ENCODE assay signal across 8 cellular contexts in genomic region chr4:55346851-55347255, GRCh38. TPM values are rescaled to one million over a fixed set of nuclear protein-coding genes. Genes with fewer than 3 reads are reported as not detected.
DNase-seq lines count a peak whose midpoint lies in the region; ATAC-seq, FAIRE-seq and TF ChIP-seq lines count a peak whose summit lies in the region.

No MANE protein-coding gene starts in this region.

- H3K4me3 ChIP-seq in endothelial cell of umbilical vein (replicated peaks in 1 of 3; ENCODE audit: insufficient read depth in 1 of 3, low read depth in 1 of 3, low read length in 3 of 3) (peak overlapping the region; percentile 20 to 75 (median 65)), neutrophil (ENCODE audit: low read depth in 1 of 2, low read length in 1 of 2) (peak overlapping the region; percentile 67 to 78)

- POLR2A ChIA-PET in endothelial cell of umbilical vein (lab: Charles Lee): no interaction called here

- TF ChIP-seq CTCF in endothelial cell of umbilical vein (IDR thresholded peaks at IDR 0.05; ENCODE audit: extremely low read depth in 1 of 2, insufficient read depth in 1 of 2, low read depth in 1 of 2, low read length in 2 of 2) (no peak), neutrophil (IDR thresholded peaks at IDR 0.05) (no peak)

- BruUV-seq in endothelial cell of umbilical vein (replicated peaks; lab: Mats Ljungman, UMichigan): TSS peak; percentile 34

- H3K9ac ChIP-seq in endothelial cell of umbilical vein (replicated peaks; ENCODE audit: extremely low read depth, insufficient read depth, low read length): peak overlapping the region; percentile 79

- no peak for ATAC-seq in GM18502 (IDR thresholded peaks at IDR 0.05; ENCODE audit: poor library complexity, unreplicated experiment)

- peak overlapping the region; percentile 69 for H3K27ac ChIP-seq in endothelial cell of umbilical vein (ENCODE audit: insufficient read depth, low read depth, low read length)
- no peak overlapping the region for H3K27ac ChIP-seq in neutrophil

- peak overlapping the region; percentile 77 for H3K4me2 ChIP-seq in endothelial cell of umbilical vein (ENCODE audit: insufficient read depth, low read length)

- H2AFZ ChIP-seq in endothelial cell of umbilical vein (ENCODE audit: low read depth, low read length): peak overlapping the region; percentile 95

- peak; percentile 12 for DNase-seq in GM12891 (ENCODE audit: insufficient read length, low spot score)
- peak; percentile 38 for DNase-seq in NCI-H69 (lab: John Stamatoyannopoulos, UW)
- DNase-seq in endothelial cell of umbilical vein (ENCODE audit: low read depth, low spot score): no peak
- no peak for DNase-seq in DMS 273 (lab: John Stamatoyannopoulos, UW; ENCODE audit: unreplicated experiment)
- no peak for DNase-seq in H54 (ENCODE audit: insufficient read length, low spot score)
- DNase-seq in AG08396 (ENCODE audit: low spot score): no peak

- dilution Hi-C loops in endothelial cell of umbilical vein (cut with MboI; ENCODE audit: extremely low pct_ligation_motif_present, low sequenced_read_pairs): no loop called here

- no peaks in the 10 kb centered on the region for H4K20me1 ChIP-seq in endothelial cell of umbilical vein (replicated peaks; ENCODE audit: control insufficient read depth, extremely low read depth, insufficient read depth, low read length)

- intact Hi-C loops in endothelial cell of umbilical vein (cut with micrococcal nuclease): loop anchor here (1.0 to 2.0 kb wide), 6 partner anchors 48 to 520 kb away; partner anchors contain the start of genes CLOCK and TMEM165

- no peaks in the 10 kb centered on the region for H3K27me3 ChIP-seq in endothelial cell of umbilical vein (ENCODE audit: control insufficient read depth in 2 of 2, insufficient read depth in 2 of 2, low read length in 2 of 2)
- H3K27me3 ChIP-seq in neutrophil: peaks cover 11% of the 10 kb centered on the region

- CTCF ChIA-PET in endothelial cell of umbilical vein (lab: Charles Lee): interaction anchor here (0.7 to 5.2 kb wide), 14 partner anchors 9 to 520 kb away, joined by 3 to 35 read pairs (median 8); partner anchors contain the start of gene TMEM165

- no peaks in the 10 kb centered on the region for H3K9me1 ChIP-seq in endothelial cell of umbilical vein (replicated peaks; ENCODE audit: control insufficient read depth, extremely low read depth, insufficient read depth, low read length)

- H3K4me1 ChIP-seq in endothelial cell of umbilical vein (ENCODE audit: control insufficient read depth, extremely low read depth, insufficient read depth, low read length) (peaks cover 11% of the 10 kb centered on the region), neutrophil (ENCODE audit: control insufficient read depth in 1 of 2, insufficient read depth in 1 of 2, low read depth in 1 of 2, low read length in 1 of 2) (peaks cover 20 to 21% of the 10 kb centered on the region in 2 experiments)

- H3K9me3 ChIP-seq in endothelial cell of umbilical vein (replicated peaks; ENCODE audit: control insufficient read depth, insufficient read depth, low read length): no peaks in the 10 kb centered on the region
- H3K9me3 ChIP-seq in neutrophil: no peaks in the 10 kb centered on the region

- TF ChIP-seq POLR2A in GM12891 (IDR thresholded peaks at IDR 0.05; ENCODE audit: low read depth, low read length) (no peak), endothelial cell of umbilical vein (IDR thresholded peaks at IDR 0.05; ENCODE audit: low read depth, low read length) (no peak), H54 (IDR thresholded peaks at IDR 0.05; ENCODE audit: low read depth, low read length) (no peak)

- FAIRE-seq in GM12891 (lab: Jason Lieb, UNC) (no peak), endothelial cell of umbilical vein (lab: Jason Lieb, UNC) (no peak), H54 (lab: Jason Lieb, UNC) (no peak)

- H3K79me2 ChIP-seq in endothelial cell of umbilical vein (ENCODE audit: control insufficient read depth, insufficient read depth, low read length): no peaks in the 10 kb centered on the region

- no peaks in the 10 kb centered on the region for H3K36me3 ChIP-seq in endothelial cell of umbilical vein (ENCODE audit: control insufficient read depth in 2 of 2, extremely low read depth in 1 of 2, insufficient read depth in 2 of 2, low read length in 2 of 2)
- H3K36me3 ChIP-seq in neutrophil: no peaks in the 10 kb centered on the region

TF ChIP-seq in GM12891, 5 proteins besides CTCF, POLR2A, EP300 and RAD21:
- TF ChIP-seq PAX5 (IDR thresholded peaks at IDR 0.05; ENCODE audit: insufficient read depth, low read length, severe bottlenecking) (no peak), TAF1 (IDR thresholded peaks at IDR 0.05; ENCODE audit: low read depth, low read length) (no peak), SPI1 (IDR thresholded peaks at IDR 0.05; ENCODE audit: low read depth, low read length) (no peak), POU2F2 (IDR thresholded peaks at IDR 0.05; ENCODE audit: low read depth, low read length) (no peak)

TF ChIP-seq in endothelial cell of umbilical vein, 7 proteins besides CTCF, POLR2A, EP300 and RAD21:
- TF ChIP-seq MYC (IDR thresholded peaks at IDR 0.05; ENCODE audit: low read depth, low read length) (no peak), FOS (IDR thresholded peaks at IDR 0.05; ENCODE audit: borderline replicate concordance, insufficient read depth, low read length) (no peak), EZH2 (IDR thresholded peaks at IDR 0.05; ENCODE audit: borderline replicate concordance, low read depth, low read length, severe bottlenecking) (no peak), GATA2 (IDR thresholded peaks at IDR 0.05; ENCODE audit: insufficient read depth, insufficient read length, low read depth, low read length) (no peak), JUN (IDR thresholded peaks at IDR 0.05; ENCODE audit: borderline replicate concordance, insufficient read depth, insufficient read length, low read depth) (no peak), POLR2AphosphoS5 (IDR thresholded peaks at IDR 0.05; ENCODE audit: insufficient read depth, low read depth, low read length) (no peak)
- TF ChIP-seq, protein P1, sequence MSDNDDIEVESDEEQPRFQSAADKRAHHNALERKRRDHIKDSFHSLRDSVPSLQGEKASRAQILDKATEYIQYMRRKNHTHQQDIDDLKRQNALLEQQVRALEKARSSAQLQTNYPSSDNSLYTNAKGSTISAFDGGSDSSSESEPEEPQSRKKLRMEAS (IDR thresholded peaks at IDR 0.05; ENCODE audit: insufficient read depth, insufficient read length): no peak

RNA-seq across cellular contexts. Expression of gene SRD5A3, which starts 0.8 kb away (rescaled TPM):
- polyA plus RNA-seq in GM12891 (2012; ENCODE audit: low read depth, missing spikeins): 4.3 TPM
- 24.3 and 30.4 TPM in 2 replicates for total RNA-seq in endothelial cell of umbilical vein
- 23.6 and 29.0 TPM in 2 replicates for polyA plus RNA-seq in endothelial cell of umbilical vein
- polyA plus RNA-seq in endothelial cell of umbilical vein (2011; cell fraction: cytosol; rRNA removed): 19.4 and 22.3 TPM in 2 replicates
- 8.9 and 9.2 TPM in 2 replicates for polyA plus RNA-seq in endothelial cell of umbilical vein (2011; cell fraction: nucleus; rRNA removed)
- 17.0 and 23.7 TPM in 2 replicates for polyA plus RNA-seq in endothelial cell of umbilical vein (2012)
- polyA minus RNA-seq in endothelial cell of umbilical vein: 36.5 and 44.5 TPM in 2 replicates
- 16.2 TPM for polyA minus RNA-seq in endothelial cell of umbilical vein (2011; cell fraction: cytosol; rRNA and poly(A)+ RNA removed)
- 4.1 and 4.4 TPM in 2 replicates for polyA minus RNA-seq in endothelial cell of umbilical vein (2011; cell fraction: nucleus; rRNA and poly(A)+ RNA removed)

RNA-seq across cellular contexts. Expression of gene TMEM165, which starts 48.9 kb away (rescaled TPM):
- 26.8 TPM for polyA plus RNA-seq in GM12891 (2012; ENCODE audit: low read depth, missing spikeins)
- total RNA-seq in endothelial cell of umbilical vein: 159 and 177 TPM in 2 replicates
- polyA plus RNA-seq in endothelial cell of umbilical vein: 144 and 188 TPM in 2 replicates
- 71.6 and 82.9 TPM in 2 replicates for polyA plus RNA-seq in endothelial cell of umbilical vein (2011; cell fraction: cytosol; rRNA removed)
- polyA plus RNA-seq in endothelial cell of umbilical vein (2011; cell fraction: nucleus; rRNA removed): 224 and 301 TPM in 2 replicates
- polyA plus RNA-seq in endothelial cell of umbilical vein (2012): 67.9 and 96.6 TPM in 2 replicates
- polyA minus RNA-seq in endothelial cell of umbilical vein: 376 and 416 TPM in 2 replicates
- polyA minus RNA-seq in endothelial cell of umbilical vein (2011; cell fraction: cytosol; rRNA and poly(A)+ RNA removed): 58.4 TPM
- 216 and 313 TPM in 2 replicates for polyA minus RNA-seq in endothelial cell of umbilical vein (2011; cell fraction: nucleus; rRNA and poly(A)+ RNA removed)

Comparison
In these comparisons a context has a peak if more than half of its experiments do, and no peak if none do; other contexts are left out.
1. DNase-seq: peak in GM12891 (single experiment) and NCI-H69 (single experiment); none in endothelial cell of umbilical vein (single experiment), DMS 273 (single experiment), H54 (single experiment) and AG08396 (single experiment).